Comparison of ENCODE assay signal across 11 cellular contexts in genomic region chr16:3112881-3113574, GRCh38. TPM values are rescaled to one million over a fixed set of nuclear protein-coding genes. Genes with fewer than 3 reads are reported as not detected.
DNase-seq lines count a peak whose midpoint lies in the region; ATAC-seq lines count a peak whose summit lies in the region.
"Had no signal": no experiment of that assay in that cellular context is flagged by ENCODE, and none has a peak within 500 bp of the region (broad histone marks: within the 10 kb centered on the region; RNA-seq: fewer than 3 reads in every experiment).

No MANE protein-coding gene starts in this region.

- no peak for ATAC-seq in activated naive CD8-positive, alpha-beta T cell treated with anti-CD3 and anti-CD28 coated beads, Interleukin-2, amount 50 U/mL, for 24 hours
- no peak for ATAC-seq in GM19467 (IDR thresholded peaks at IDR 0.05; ENCODE audit: unreplicated experiment)
- no peak for ATAC-seq in HG03460 (IDR thresholded peaks at IDR 0.05; ENCODE audit: unreplicated experiment)
- no peak for ATAC-seq in T-cell (replicated peaks in 1 of 4)

- H3K27ac Mint-ChIP-seq in activated naive CD8-positive, alpha-beta T cell treated with anti-CD3 and anti-CD28 coated beads for 36 hours: no peak overlapping the region
- no peak overlapping the region for H3K27ac Mint-ChIP-seq in activated naive CD8-positive, alpha-beta T cell treated with anti-CD3 and anti-CD28 coated beads, Interleukin-2, amount 50 U/mL, for 24 hours
- no peak overlapping the region for H3K27ac Mint-ChIP-seq in T-cell
- H3K27ac Mint-ChIP-seq: activated CD4-positive, alpha-beta memory T cell treated with anti-CD3 and anti-CD28 coated beads for 36 hours had no signal

- H3K9me3 ChIP-seq in esophagus (ENCODE audit: control insufficient read depth in 2 of 2, insufficient read depth in 1 of 2, low read depth in 1 of 2, low read length in 1 of 2) (no peaks in the 10 kb centered on the region), muscle layer of colon (ENCODE audit: low read length) (no peaks in the 10 kb centered on the region)

- WGBS in esophagus, 2 donors: 19 to 20% methylated on average over 19 of the region's 19 CpGs

- no peaks in the 10 kb centered on the region for H3K9me3 Mint-ChIP-seq in activated naive CD8-positive, alpha-beta T cell treated with anti-CD3 and anti-CD28 coated beads for 36 hours
- no peaks in the 10 kb centered on the region for H3K9me3 Mint-ChIP-seq in activated naive CD8-positive, alpha-beta T cell treated with anti-CD3 and anti-CD28 coated beads, Interleukin-2, amount 50 U/mL, for 24 hours
- no peaks in the 10 kb centered on the region for H3K9me3 Mint-ChIP-seq in T-cell
- H3K9me3 Mint-ChIP-seq: activated CD4-positive, alpha-beta memory T cell treated with anti-CD3 and anti-CD28 coated beads for 36 hours; stimulated activated naive CD8-positive, alpha-beta T cell treated with anti-CD3 and anti-CD28 coated beads, Interleukin-15, amount 100 ng/mL, for 72 hours had no signal

- H3K4me3 ChIP-seq in esophagus (ENCODE audit: low read depth in 1 of 2, low read length in 2 of 2): peak overlapping the region; percentile 66 to 84
- peak overlapping the region; percentile 78 to 93 for H3K4me3 ChIP-seq in muscle layer of colon (ENCODE audit: low read depth in 1 of 2, low read length in 2 of 2)

- peak overlapping the region; percentile 64 for H3K9ac ChIP-seq in muscle layer of colon (ENCODE audit: low read length)

- H3K4me3 Mint-ChIP-seq in activated naive CD8-positive, alpha-beta T cell treated with anti-CD3 and anti-CD28 coated beads for 36 hours: peak overlapping the region; percentile 30
- H3K4me3 Mint-ChIP-seq in activated naive CD8-positive, alpha-beta T cell treated with anti-CD3 and anti-CD28 coated beads, Interleukin-2, amount 50 U/mL, for 24 hours: no peak overlapping the region
- no peak overlapping the region for H3K4me3 Mint-ChIP-seq in T-cell
- H3K4me3 Mint-ChIP-seq: activated CD4-positive, alpha-beta memory T cell treated with anti-CD3 and anti-CD28 coated beads for 36 hours; stimulated activated naive CD8-positive, alpha-beta T cell treated with anti-CD3 and anti-CD28 coated beads, Interleukin-15, amount 100 ng/mL, for 72 hours had no signal

- no peaks in the 10 kb centered on the region for H3K4me1 Mint-ChIP-seq in activated naive CD8-positive, alpha-beta T cell treated with anti-CD3 and anti-CD28 coated beads for 36 hours
- H3K4me1 Mint-ChIP-seq in activated naive CD8-positive, alpha-beta T cell treated with anti-CD3 and anti-CD28 coated beads, Interleukin-2, amount 50 U/mL, for 24 hours: no peaks in the 10 kb centered on the region
- H3K4me1 Mint-ChIP-seq in T-cell: peaks cover 0 to 2% (median 0%) of the 10 kb centered on the region in 3 donors
- H3K4me1 Mint-ChIP-seq: stimulated activated naive CD8-positive, alpha-beta T cell treated with anti-CD3 and anti-CD28 coated beads, Interleukin-15, amount 100 ng/mL, for 72 hours had no signal

- POLR2A ChIA-PET in T-cell (lab: Charles Lee): interaction anchor here in 1 of 2 donors (0.6 kb wide), 1 partner anchor 29 kb away, joined by 3 read pairs; no protein-coding TSS in a partner anchor

- H3K4me1 ChIP-seq in esophagus (ENCODE audit: control insufficient read depth in 2 of 2, insufficient read depth in 2 of 2, low read length in 1 of 2) (peaks cover 4 to 7% of the 10 kb centered on the region in 2 donors), muscle layer of colon (ENCODE audit: insufficient read depth, low read length) (peaks cover 15% of the 10 kb centered on the region)

- H3K27me3 Mint-ChIP-seq in activated naive CD8-positive, alpha-beta T cell treated with anti-CD3 and anti-CD28 coated beads for 36 hours: no peaks in the 10 kb centered on the region
- H3K27me3 Mint-ChIP-seq in activated naive CD8-positive, alpha-beta T cell treated with anti-CD3 and anti-CD28 coated beads, Interleukin-2, amount 50 U/mL, for 24 hours: peaks cover 2% of the 10 kb centered on the region
- no peaks in the 10 kb centered on the region for H3K27me3 Mint-ChIP-seq in T-cell

- no peak for DNase-seq in activated naive CD8-positive, alpha-beta T cell treated with anti-CD3 and anti-CD28 coated beads for 36 hours
- DNase-seq in activated naive CD8-positive, alpha-beta T cell treated with anti-CD3 and anti-CD28 coated beads, Interleukin-2, amount 50 U/mL, for 24 hours: no peak
- no peak for DNase-seq in NAMALWA (ENCODE audit: low spot score)
- no peak for DNase-seq in T-cell
- DNase-seq: activated CD4-positive, alpha-beta memory T cell treated with anti-CD3 and anti-CD28 coated beads for 36 hours; stimulated activated naive CD8-positive, alpha-beta T cell treated with anti-CD3 and anti-CD28 coated beads, Interleukin-15, amount 100 ng/mL, for 72 hours had no signal

- no peaks in the 10 kb centered on the region for H3K36me3 Mint-ChIP-seq in activated naive CD8-positive, alpha-beta T cell treated with anti-CD3 and anti-CD28 coated beads for 36 hours
- H3K36me3 Mint-ChIP-seq in activated naive CD8-positive, alpha-beta T cell treated with anti-CD3 and anti-CD28 coated beads, Interleukin-2, amount 50 U/mL, for 24 hours (ENCODE audit: low read depth): no peaks in the 10 kb centered on the region
- H3K36me3 Mint-ChIP-seq in T-cell: peaks cover 4% of the 10 kb centered on the region
- H3K36me3 Mint-ChIP-seq: activated CD4-positive, alpha-beta memory T cell treated with anti-CD3 and anti-CD28 coated beads for 36 hours had no signal

- H3K27ac ChIP-seq in esophagus (ENCODE audit: low read depth in 2 of 2, low read length in 1 of 2) (peak overlapping the region; percentile 17 to 50), muscle layer of colon (ENCODE audit: low read depth, low read length) (peak overlapping the region; percentile 51)

- peaks cover 2 to 4% of the 10 kb centered on the region in 2 donors for H3K36me3 ChIP-seq in esophagus (ENCODE audit: control insufficient read depth in 2 of 2, insufficient read depth in 2 of 2, low read length in 1 of 2)
- H3K36me3 ChIP-seq in muscle layer of colon (ENCODE audit: insufficient read depth, low read length): peaks cover 15% of the 10 kb centered on the region

- CTCF ChIA-PET in T-cell (lab: Charles Lee): interaction anchor here in 1 of 2 donors (0.6 kb wide), 1 partner anchor 27 kb away, joined by 3 read pairs; no protein-coding TSS in a partner anchor

- H3K27me3 ChIP-seq in esophagus (ENCODE audit: control insufficient read depth in 1 of 2, insufficient read depth in 2 of 2, low read length in 2 of 2): no peaks in the 10 kb centered on the region
- no peaks in the 10 kb centered on the region for H3K27me3 ChIP-seq in muscle layer of colon (ENCODE audit: control insufficient read depth in 1 of 2, insufficient read depth in 2 of 2, low read length in 2 of 2)

RNA-seq across cellular contexts. Expression of gene ZNF205, which starts 0.6 kb away (rescaled TPM):
- under 1 TPM; 0.35 to 0.36 TPM for total RNA-seq in activated naive CD8-positive, alpha-beta T cell treated with anti-CD3 and anti-CD28 coated beads for 36 hours
- 10 to 100 TPM in 1 of 2 donors, 1 to 10 TPM in 1; 8.4 to 18.0 TPM for polyA plus RNA-seq in esophagus
- total RNA-seq in T-cell: under 1 TPM in 1 of 5 donors, not detected in 4; 0.38 TPM

RNA-seq across cellular contexts. Expression of gene ZSCAN10, which starts 13.9 kb away (rescaled TPM):
- not detected for total RNA-seq in activated naive CD8-positive, alpha-beta T cell treated with anti-CD3 and anti-CD28 coated beads for 36 hours
- polyA plus RNA-seq in esophagus: not detected
- total RNA-seq in T-cell: under 1 TPM in 4 of 5 donors, not detected in 1; 0.19 to 0.64 (median 0.39) TPM
- total RNA-seq: M059J had no signal

RNA-seq across cellular contexts. Expression of gene ZNF213, which starts 21.8 kb away (rescaled TPM):
- 1 to 10 TPM; 7.6 to 9.1 TPM for total RNA-seq in activated naive CD8-positive, alpha-beta T cell treated with anti-CD3 and anti-CD28 coated beads for 36 hours
- polyA plus RNA-seq in esophagus: 1 to 10 TPM; 6.5 to 9.4 TPM
- 10 to 100 TPM in 3 of 5 donors, 1 to 10 TPM in 2; 3.1 to 16.9 (median 12.8) TPM for total RNA-seq in T-cell

RNA-seq across cellular contexts. Expression of gene IL32, which starts 47.6 kb away (rescaled TPM):
- 1,000 to 10,000 TPM; 1,056 to 1,060 TPM for total RNA-seq in activated naive CD8-positive, alpha-beta T cell treated with anti-CD3 and anti-CD28 coated beads for 36 hours
- 10 to 100 TPM; 16.5 to 19.0 TPM for polyA plus RNA-seq in esophagus
- total RNA-seq in T-cell: 1,000 to 10,000 TPM in 2 of 5 donors, 100 to 1,000 TPM in 3; 736 to 1,200 (median 999) TPM
